1 cellular context compared by ENCODE assay signal in genomic region chr6:79234150-79235022, GRCh38.
TF ChIP-seq lines count a peak whose summit lies in the region.

HMGN3 (minus strand) TSS chr6:79234682.

TF ChIP-seq in HEK293, 187 proteins besides CTCF, POLR2A, EP300 and RAD21 (continued from another document and continues in another):
- TF ChIP-seq ZBTB10 (tag by site-specific recombination; IDR thresholded peaks at IDR 0.05): no peak
- TF ChIP-seq ZBTB20 (tag by site-specific recombination; IDR thresholded peaks at IDR 0.05): peak; percentile 73
- TF ChIP-seq ZBTB8A (tag by site-specific recombination; IDR thresholded peaks at IDR 0.05): peak; percentile 44; the same call in 1 of the 2 replicates
- TF ChIP-seq ZBTB11 (tag by site-specific recombination; conservative IDR thresholded peaks at IDR 0.05; ENCODE audit: low read depth): no peak
- TF ChIP-seq KLF16 (tag by site-specific recombination; IDR thresholded peaks at IDR 0.05): peak; percentile 57
- no peak for TF ChIP-seq ZNF701 (tag by site-specific recombination; IDR thresholded peaks at IDR 0.05)
- no peak for TF ChIP-seq ZNF548 (tag by site-specific recombination; IDR thresholded peaks at IDR 0.05)
- peak; percentile 65; the same call in 1 of the 2 replicates for TF ChIP-seq ZNF600 (tag by site-specific recombination; IDR thresholded peaks at IDR 0.05)
- no peak for TF ChIP-seq KLF1 (tag by site-specific recombination; IDR thresholded peaks at IDR 0.05)
- TF ChIP-seq KLF10 (tag by site-specific recombination; IDR thresholded peaks at IDR 0.05): peak; percentile 65; the same call in 1 of the 2 replicates
- TF ChIP-seq ZNF341 (tag by site-specific recombination; IDR thresholded peaks at IDR 0.05; ENCODE audit: low read depth): peak; percentile 56
- TF ChIP-seq ZNF792 (tag by site-specific recombination; IDR thresholded peaks at IDR 0.05): 0 out of 2 replicates have a peak, but pooled peaks have one; percentile 37
- TF ChIP-seq SP3 (tag by site-specific recombination; IDR thresholded peaks at IDR 0.05): peak; percentile 59
- TF ChIP-seq ZNF280D (tag by site-specific recombination; IDR thresholded peaks at IDR 0.05): no peak
- TF ChIP-seq PRDM10 (tag by site-specific recombination; IDR thresholded peaks at IDR 0.05): no peak; the same call in 1 of the 2 replicates
- peak; percentile 48 for TF ChIP-seq ZNF629 (tag by site-specific recombination; IDR thresholded peaks at IDR 0.05)
- no peak for TF ChIP-seq REST (tag by site-specific recombination; IDR thresholded peaks at IDR 0.05)
- TF ChIP-seq ZNF692 (tag by site-specific recombination; IDR thresholded peaks at IDR 0.05): peak; percentile 58
- no peak for TF ChIP-seq ZBTB1 (tag by site-specific recombination; IDR thresholded peaks at IDR 0.05)
- TF ChIP-seq SP7 (tag by site-specific recombination; IDR thresholded peaks at IDR 0.05): peak; percentile 27; the same call in 1 of the 2 replicates
- TF ChIP-seq SCRT2 (tag by site-specific recombination; IDR thresholded peaks at IDR 0.05): peak; percentile 95
- no peak for TF ChIP-seq ZNF302 (tag by site-specific recombination; IDR thresholded peaks at IDR 0.05; ENCODE audit: low read depth)
- TF ChIP-seq ZFP69B (tag by site-specific recombination; IDR thresholded peaks at IDR 0.05): peak; percentile 14; the same call in 1 of the 2 replicates
- TF ChIP-seq ZNF248 (tag by site-specific recombination; IDR thresholded peaks at IDR 0.05): no peak
- TF ChIP-seq ZNF571 (tag by site-specific recombination; IDR thresholded peaks at IDR 0.05): no peak
- TF ChIP-seq ZNF292 (tag by site-specific recombination; IDR thresholded peaks at IDR 0.05; ENCODE audit: borderline replicate concordance, low read depth): no peak
- TF ChIP-seq IKZF3 (tag by site-specific recombination; IDR thresholded peaks at IDR 0.05): no peak
- TF ChIP-seq PATZ1 (tag by site-specific recombination; IDR thresholded peaks at IDR 0.05): peak; percentile 65; the same call in 1 of the 2 replicates
- no peak for TF ChIP-seq ZNF837 (tag by site-specific recombination; IDR thresholded peaks at IDR 0.05)
- no peak for TF ChIP-seq ZNF211 (tag by site-specific recombination; IDR thresholded peaks at IDR 0.05; ENCODE audit: low read depth)
- TF ChIP-seq ZNF221 (tag by site-specific recombination; IDR thresholded peaks at IDR 0.05; ENCODE audit: borderline replicate concordance): no peak
- no peak; the same call in 1 of the 2 replicates for TF ChIP-seq ZNF843 (tag by site-specific recombination; IDR thresholded peaks at IDR 0.05)
- no peak for TF ChIP-seq PBX3 (CRISPR knock-in tag; IDR thresholded peaks at IDR 0.05)
- TF ChIP-seq ZSCAN30 (tag by site-specific recombination; IDR thresholded peaks at IDR 0.05): peak; percentile 72
- 0 out of 2 replicates have a peak, but pooled peaks have one; percentile 20 for TF ChIP-seq ZNF10 (tag by site-specific recombination; IDR thresholded peaks at IDR 0.05)
- peak; percentile 92 for TF ChIP-seq KLF9 (tag by site-specific recombination; IDR thresholded peaks at IDR 0.05; ENCODE audit: low read depth)
- TF ChIP-seq PRDM1 (tag by site-specific recombination; IDR thresholded peaks at IDR 0.05): peak; percentile 99
- TF ChIP-seq ZNF785 (tag by site-specific recombination; IDR thresholded peaks at IDR 0.05): no peak
- no peak for TF ChIP-seq ZNF670 (tag by site-specific recombination; IDR thresholded peaks at IDR 0.05; ENCODE audit: low read depth)
